ENCODE assay signal across 8 cellular contexts in genomic region chr12:96906498-96906848, GRCh38. TPM values are rescaled to one million over a fixed set of nuclear protein-coding genes. Genes with fewer than 3 reads are reported as not detected.
A peak's percentile ranks its signal among the peaks of the same experiment; 100 is the strongest.
DNase-seq lines count a peak whose midpoint lies in the region; ATAC-seq and TF ChIP-seq lines count a peak whose summit lies in the region.

No MANE protein-coding gene starts in this region.

- peaks cover 8% of the 10 kb centered on the region for H3K27me3 Mint-ChIP-seq in dendritic cell treated with granulocyte-macrophage colony-stimulating factor and Interleukin-4, amounts not matched to agents 40 ng/mL and 50 ng/mL, for 4 days
- H3K27me3 Mint-ChIP-seq in nephron progenitor cell (ENCODE audit: low read depth, poor library complexity): peaks cover 2% of the 10 kb centered on the region

- peaks cover 36% of the 10 kb centered on the region for H3K4me1 Mint-ChIP-seq in dendritic cell treated with granulocyte-macrophage colony-stimulating factor and Interleukin-4, amounts not matched to agents 40 ng/mL and 50 ng/mL, for 4 days (ENCODE audit: low read depth)
- peaks cover 46% of the 10 kb centered on the region for H3K4me1 Mint-ChIP-seq in nephron progenitor cell

- H3K27me3 ChIP-seq in BJ (ENCODE audit: control insufficient read depth, insufficient read depth, low read length): no peaks in the 10 kb centered on the region

- no peak for ATAC-seq in HG03439 (IDR thresholded peaks at IDR 0.05; ENCODE audit: unreplicated experiment)

- peak overlapping the region; percentile 96 for H3K4me3 ChIP-seq in BJ (ENCODE audit: low read depth, low read length)

- peaks cover 12% of the 10 kb centered on the region for H3K36me3 Mint-ChIP-seq in dendritic cell treated with granulocyte-macrophage colony-stimulating factor and Interleukin-4, amounts not matched to agents 40 ng/mL and 50 ng/mL, for 4 days (ENCODE audit: low read depth)
- H3K36me3 Mint-ChIP-seq in nephron progenitor cell (ENCODE audit: low read depth): peaks cover 5% of the 10 kb centered on the region

- no peaks in the 10 kb centered on the region for H3K9me3 Mint-ChIP-seq in dendritic cell treated with granulocyte-macrophage colony-stimulating factor and Interleukin-4, amounts not matched to agents 40 ng/mL and 50 ng/mL, for 4 days
- peaks cover 4% of the 10 kb centered on the region for H3K9me3 Mint-ChIP-seq in nephron progenitor cell

- TF ChIP-seq CTCF in BJ (IDR thresholded peaks at IDR 0.05; ENCODE audit: insufficient read depth, low read depth, low read length): no peak
- no peak for TF ChIP-seq CTCF in nephron progenitor cell (IDR thresholded peaks at IDR 0.05)

- peak overlapping the region; percentile 91 for H3K27ac Mint-ChIP-seq in dendritic cell treated with granulocyte-macrophage colony-stimulating factor and Interleukin-4, amounts not matched to agents 40 ng/mL and 50 ng/mL, for 4 days
- H3K27ac Mint-ChIP-seq in nephron progenitor cell: no peak overlapping the region

- peak overlapping the region; percentile 91 for H3K4me3 Mint-ChIP-seq in dendritic cell treated with granulocyte-macrophage colony-stimulating factor and Interleukin-4, amounts not matched to agents 40 ng/mL and 50 ng/mL, for 4 days
- H3K4me3 Mint-ChIP-seq in nephron progenitor cell: peak overlapping the region; percentile 93

- DNase-seq in BJ (ENCODE audit: low read depth): no peak
- DNase-seq in NCI-H69 (lab: John Stamatoyannopoulos, UW): peak; percentile 58
- DNase-seq in nephron progenitor cell: no peak
- no peak for DNase-seq in NCI-H1092 treated with DMSO at 0.1 percent for 48 hours (lab: John Stamatoyannopoulos, UW)
- DNase-seq in HK-2 (ENCODE audit: unreplicated experiment): no peak
- no peak for DNase-seq in D341Med (ENCODE audit: low spot score)

- POLR2A ChIA-PET in BJ (lab: Charles Lee): no interaction called here

- CTCF ChIA-PET in BJ (lab: Yijun Ruan, JAX): interaction anchor here (0.8 kb wide), 1 partner anchor 23 kb away, joined by 3 read pairs; no protein-coding TSS in a partner anchor

- intact Hi-C loops in dendritic cell treated with granulocyte-macrophage colony-stimulating factor and Interleukin-4, amounts not matched to agents 40 ng/mL and 50 ng/mL, for 4 days (cut with micrococcal nuclease): loop anchor here (10.0 kb wide), 1 partner anchor 1702 kb away; no protein-coding TSS in a partner anchor

- no peaks in the 10 kb centered on the region for H3K36me3 ChIP-seq in BJ (ENCODE audit: control insufficient read depth, insufficient read depth, low read length)

RNA-seq across cellular contexts. Expression of gene NEDD1, which starts 0.6 kb away (rescaled TPM):
- polyA plus RNA-seq in BJ (2011; rRNA removed): 39.0 and 84.7 TPM in 2 replicates
- polyA minus RNA-seq in BJ (2011; rRNA and poly(A)+ RNA removed): 45.2 and 60.2 TPM in 2 replicates
